ENCODE assay signal across 9 cellular contexts in genomic region chr15:49145651-49146609, GRCh38. TPM values are rescaled to one million over a fixed set of nuclear protein-coding genes. Genes with fewer than 3 reads are reported as not detected.
DNase-seq lines count a peak whose midpoint lies in the region; ATAC-seq, FAIRE-seq and TF ChIP-seq lines count a peak whose summit lies in the region.
"Had no signal": no experiment of that assay in that cellular context is flagged by ENCODE, and none has a peak within 500 bp of the region (broad histone marks: within the 10 kb centered on the region; RNA-seq: fewer than 3 reads in every experiment).

No MANE protein-coding gene starts in this region.

- no peak for TF ChIP-seq POLR2A in H1 (IDR thresholded peaks at IDR 0.05; ENCODE audit: control extremely low read depth in 1 of 2, low read depth in 2 of 2, low read length in 2 of 2)

- peak overlapping the region; percentile 18; the same call in 1 of the 2 replicates for H3K27ac Mint-ChIP-seq in HFFc6

- no peak overlapping the region; the same call in 1 of the 2 replicates for H3K4me3 Mint-ChIP-seq in HFFc6
- H3K4me3 Mint-ChIP-seq: activated naive CD8-positive, alpha-beta T cell treated with anti-CD3 and anti-CD28 coated beads, Interleukin-2, amount 10 ng/mL, durations not matched to agents 7 days and 5 days had no signal

- H3K4me1 ChIP-seq in H1 (replicated peaks in 1 of 4; ENCODE audit: control insufficient read depth in 3 of 4, insufficient read depth in 4 of 4, low read length in 3 of 4) (peaks cover 0 to 3% (median 0%) of the 10 kb centered on the region in 4 experiments; a peak in 2 of 7 replicates), mucosa of descending colon (ENCODE audit: low read depth) (no peaks in the 10 kb centered on the region)

- no peak overlapping the region for H2AK5ac ChIP-seq in H1 (ENCODE audit: low read depth, low read length)

- H4K5ac ChIP-seq in H1 (ENCODE audit: insufficient read length, low read depth, low read length): no peak overlapping the region

- H3K79me1 ChIP-seq in H1 (ENCODE audit: low read depth, low read length): no peaks in the 10 kb centered on the region; the same call in 1 of the 2 replicates

- no peaks in the 10 kb centered on the region for H3K27me3 ChIP-seq in H1 (replicated peaks in 1 of 4; ENCODE audit: control insufficient read depth in 3 of 4, extremely low read depth in 1 of 4, insufficient read depth in 3 of 4, low read length in 3 of 4)

- no peak overlapping the region for H2BK12ac ChIP-seq in H1 (ENCODE audit: low read depth, low read length)

- no peak for FAIRE-seq in H1 (lab: Jason Lieb, UNC)

- no peak overlapping the region for H3K4me2 ChIP-seq in H1 (ENCODE audit: insufficient read depth in 1 of 2, low read depth in 2 of 2, low read length in 2 of 2)

- DNase-seq in NCI-H2227 (lab: John Stamatoyannopoulos, UW; ENCODE audit: unreplicated experiment) (peak; percentile 44), NCI-H2227 treated with DMSO at 0.1 percent for 48 hours (lab: John Stamatoyannopoulos, UW) (no peak), HFFc6 (peak; percentile 55), SK-N-DZ (ENCODE audit: low spot score) (peak; percentile 52), H1 (ENCODE audit: low read depth in 1 of 2, low spot score in 2 of 2) (no peak), mucosa of descending colon (peak in 1 of 3 donors; percentile 70)
- DNase-seq: activated naive CD8-positive, alpha-beta T cell treated with anti-CD3 and anti-CD28 coated beads, Interleukin-2, amount 10 ng/mL, durations not matched to agents 7 days and 5 days had no signal

- H3K23ac ChIP-seq in H1 (ENCODE audit: insufficient read length): no peak overlapping the region

- ATAC-seq in mucosa of descending colon (peak; percentile 48), HG03469 (IDR thresholded peaks at IDR 0.05; ENCODE audit: unreplicated experiment) (no peak), GM19467 (IDR thresholded peaks at IDR 0.05; ENCODE audit: unreplicated experiment) (no peak)

- no peak overlapping the region for H4K91ac ChIP-seq in H1 (replicated peaks; ENCODE audit: insufficient read length, low read length)

- intact Hi-C loops in mucosa of descending colon (cut with DNase I, micrococcal nuclease): loop anchor here (10.0 kb wide), 1 partner anchor 281 kb away; no protein-coding TSS in a partner anchor

- H2BK5ac ChIP-seq in H1 (ENCODE audit: low read depth, low read length): no peak overlapping the region

- no peak overlapping the region for H4K8ac ChIP-seq in H1 (ENCODE audit: extremely low read depth, insufficient read depth, low read length)

- H3K9me3 ChIP-seq in H1 (ENCODE audit: insufficient read depth in 2 of 2, low read depth in 1 of 2, low read length in 1 of 2): no peaks in the 10 kb centered on the region
- H3K9me3 ChIP-seq in mucosa of descending colon: no peaks in the 10 kb centered on the region

- peaks cover 61% of the 10 kb centered on the region for H3K4me1 Mint-ChIP-seq in HFFc6 (ENCODE audit: low read depth)

- peaks cover 2 to 6% of the 10 kb centered on the region in 2 experiments for H4K20me1 ChIP-seq in H1 (replicated peaks in 1 of 2; ENCODE audit: control insufficient read depth in 1 of 2, insufficient read depth in 2 of 2, low read length in 2 of 2)

- peak; percentile 48 to 51 for TF ChIP-seq RAD21 in H1 (IDR thresholded peaks at IDR 0.05 in 1 of 2, conservative IDR thresholded peaks at IDR 0.05 in 1 of 2; ENCODE audit: low read depth in 2 of 2, low read length in 2 of 2)

- no peaks in the 10 kb centered on the region for H3K23me2 ChIP-seq in H1 (ENCODE audit: low read depth, low read length)

- TF ChIP-seq CTCF in HFFc6 (IDR thresholded peaks at IDR 0.05) (peak; percentile 89), H1 (IDR thresholded peaks at IDR 0.05; ENCODE audit: control extremely low read depth in 1 of 3, insufficient read depth in 1 of 3, low read depth in 1 of 3, low read length in 3 of 3) (peak in 2 of 3 experiments; percentile 45 to 67; a peak in 2 of 4 replicates), mucosa of descending colon (IDR thresholded peaks at IDR 0.05) (peak; percentile 26)

- CTCF ChIA-PET in H1 (lab: Charles Lee; ENCODE audit: partially characterized antibody): interaction anchor here (0.6 to 2.8 kb wide), 22 partner anchors 9 to 288 kb away, joined by 3 to 15 read pairs (median 4); partner anchors contain the start of genes COPS2, EID1, FGF7 and GALK2

- H3K36me3 Mint-ChIP-seq in HFFc6 (ENCODE audit: low read depth): peaks cover 26% of the 10 kb centered on the region

- WGBS in H1 (ENCODE audit: extremely low coverage in 1 of 2, insufficient coverage in 1 of 2, insufficient read length in 1 of 2, insufficient replicate concordance in 2 of 2, low coverage in 1 of 2, low lambda C conversion rate in 2 of 2, missing lambda C conversion rate in 1 of 2), 2 experiments: 19% methylated on average over 3 of the region's 3 CpGs; no CpG with 5 or more reads in 1 of the 2 experiments

- TF ChIP-seq EP300 in H1 (IDR thresholded peaks at IDR 0.05; ENCODE audit: borderline replicate concordance in 1 of 2, low read depth in 2 of 2, low read length in 2 of 2): no peak

- no peak overlapping the region for H3K56ac ChIP-seq in H1 (replicated peaks; ENCODE audit: insufficient read length, low read depth, low read length)

- no peak overlapping the region for H3K27ac ChIP-seq in H1 (ENCODE audit: low read depth, low read length)

- no peak overlapping the region for H2BK120ac ChIP-seq in H1 (replicated peaks; ENCODE audit: low read depth, low read length)

- no peak overlapping the region for H3K4ac ChIP-seq in H1 (replicated peaks; ENCODE audit: insufficient read length, low read depth, low read length)

- H3K36me3 ChIP-seq in H1 (ENCODE audit: control insufficient read depth in 2 of 4, insufficient read depth in 4 of 4, low read length in 3 of 4) (peaks cover 10 to 32% (median 20%) of the 10 kb centered on the region in 4 experiments), mucosa of descending colon (ENCODE audit: low read depth) (no peaks in the 10 kb centered on the region)

- H3K27me3 Mint-ChIP-seq in HFFc6 (ENCODE audit: insufficient read depth): no peaks in the 10 kb centered on the region
- H3K27me3 Mint-ChIP-seq: activated naive CD8-positive, alpha-beta T cell treated with anti-CD3 and anti-CD28 coated beads, Interleukin-2, amount 10 ng/mL, durations not matched to agents 7 days and 5 days had no signal

- H2AFZ ChIP-seq in H1 (ENCODE audit: low read length): no peak overlapping the region

- no peak overlapping the region for H3K4me3 ChIP-seq in H1 (ENCODE audit: extremely low read depth in 1 of 4, insufficient read depth in 2 of 4, low read depth in 3 of 4, low read length in 4 of 4)
- no peak overlapping the region for H3K4me3 ChIP-seq in mucosa of descending colon

- no peak overlapping the region for H3K18ac ChIP-seq in H1 (ENCODE audit: extremely low read depth, low read length)

- H2BK15ac ChIP-seq in H1 (ENCODE audit: low read length): no peak overlapping the region

- H2BK20ac ChIP-seq in H1 (ENCODE audit: low read length): no peak overlapping the region

- no peaks in the 10 kb centered on the region for H3K9me3 Mint-ChIP-seq in HFFc6
- H3K9me3 Mint-ChIP-seq: activated naive CD8-positive, alpha-beta T cell treated with anti-CD3 and anti-CD28 coated beads, Interleukin-2, amount 10 ng/mL, durations not matched to agents 7 days and 5 days had no signal

- H3K9ac ChIP-seq in H1 (replicated peaks in 1 of 4; ENCODE audit: extremely low read depth in 1 of 4, low read depth in 3 of 4, low read length in 3 of 4): no peak overlapping the region

- no peak overlapping the region for H3K14ac ChIP-seq in H1 (ENCODE audit: insufficient read length)

- POLR2A ChIA-PET in H1 (lab: Charles Lee; ENCODE audit: partially characterized antibody): interaction anchor here (0.6 to 1.8 kb wide), 4 partner anchors 10 to 284 kb away, joined by 3 to 4 read pairs (median 3); partner anchors contain the start of genes COPS2 and GALK2

- peaks cover 4 to 76% of the 10 kb centered on the region in 2 experiments; a peak in 3 of 4 replicates for H3K79me2 ChIP-seq in H1 (ENCODE audit: control insufficient read depth in 1 of 2, insufficient read depth in 2 of 2, low read length in 2 of 2)

TF ChIP-seq in H1, 55 proteins besides CTCF, POLR2A, EP300 and RAD21:
- no peak for TF ChIP-seq SIN3A (conservative IDR thresholded peaks at IDR 0.05 in 1 of 2, IDR thresholded peaks at IDR 0.05 in 1 of 2; ENCODE audit: low read depth in 1 of 2, low read length in 2 of 2)
- TF ChIP-seq CTBP2 (IDR thresholded peaks at IDR 0.05; ENCODE audit: borderline replicate concordance, insufficient read depth, insufficient read length, low read length): no peak

RNA-seq across cellular contexts. Expression of gene COPS2, which starts 9.5 kb away (rescaled TPM):
- 100 to 1,000 TPM; 116 to 126 (median 122) TPM for total RNA-seq in HFFc6 (2021; fragmentation: NEBNext Ultra II Directional; extraction: Animal tissue kit (Norgen Biotek cat#: 25700))
- polyA plus RNA-seq in SK-N-DZ (2014; cell fraction: cytosol; rRNA removed): 79.6 and 80.5 TPM in 2 replicates
- polyA plus RNA-seq in SK-N-DZ (2014; cell fraction: nucleus; rRNA removed): 43.5 and 56.6 TPM in 2 replicates
- total RNA-seq in H1 (2021; fragmentation: NEBNext Ultra II Directional; extraction: Animal tissue kit (Norgen Biotek cat#: 25700)): 74.1 and 85.1 TPM in 2 replicates
- polyA plus RNA-seq in H1 (2011; rRNA removed): 7.8 and 17.7 TPM in 2 replicates
- 23.2 TPM for polyA plus RNA-seq in H1 (2011; cell fraction: cytosol; rRNA removed)
- polyA plus RNA-seq in H1 (2011; cell fraction: nucleus; rRNA removed): 6.6 TPM
- 25.2 to 66.9 TPM (median 29.9 TPM) in 4 replicates for polyA plus RNA-seq in H1 (2012, experiment 1 of 2)
- 5.1 TPM for polyA plus RNA-seq in H1 (2012, experiment 2 of 2)
- polyA plus RNA-seq in H1 (2013, experiment 1 of 2): 47.7 TPM
- polyA plus RNA-seq in H1 (2013, experiment 2 of 2): 48.2 TPM
- 28.0 and 47.7 TPM in 2 replicates for polyA minus RNA-seq in H1 (2011; rRNA and poly(A)+ RNA removed)
- polyA minus RNA-seq in H1 (2011; cell fraction: cytosol; rRNA and poly(A)+ RNA removed): 19.9 TPM
- polyA minus RNA-seq in H1 (2011; cell fraction: nucleus; rRNA and poly(A)+ RNA removed): 54.0 TPM
- total RNA-seq in mucosa of descending colon: 100 to 1,000 TPM in 1 of 3 donors, 10 to 100 TPM in 2; 38.4 to 102 (median 43.5) TPM

RNA-seq across cellular contexts. Expression of gene GALK2, which starts 24.1 kb away (rescaled TPM):
- total RNA-seq in HFFc6 (2021; fragmentation: NEBNext Ultra II Directional; extraction: Animal tissue kit (Norgen Biotek cat#: 25700)): 10 to 100 TPM; 17.5 to 24.7 (median 21.6) TPM
- polyA plus RNA-seq in SK-N-DZ (2014; cell fraction: cytosol; rRNA removed): 39.1 and 44.4 TPM in 2 replicates
- polyA plus RNA-seq in SK-N-DZ (2014; cell fraction: nucleus; rRNA removed): 14.5 and 16.0 TPM in 2 replicates
- 16.1 and 18.0 TPM in 2 replicates for total RNA-seq in H1 (2021; fragmentation: NEBNext Ultra II Directional; extraction: Animal tissue kit (Norgen Biotek cat#: 25700))
- 6.9 and 8.7 TPM in 2 replicates for polyA plus RNA-seq in H1 (2011; rRNA removed)
- 15.1 TPM for polyA plus RNA-seq in H1 (2011; cell fraction: cytosol; rRNA removed)
- polyA plus RNA-seq in H1 (2011; cell fraction: nucleus; rRNA removed): 10.3 TPM
- polyA plus RNA-seq in H1 (2012, experiment 1 of 2): 12.5 to 15.9 TPM (median 13.4 TPM) in 4 replicates
- 3.6 TPM for polyA plus RNA-seq in H1 (2012, experiment 2 of 2)
- polyA plus RNA-seq in H1 (2013, experiment 1 of 2): 5.8 TPM
- 5.5 TPM for polyA plus RNA-seq in H1 (2013, experiment 2 of 2)
- polyA minus RNA-seq in H1 (2011; rRNA and poly(A)+ RNA removed): 25.5 and 32.9 TPM in 2 replicates
- 12.5 TPM for polyA minus RNA-seq in H1 (2011; cell fraction: cytosol; rRNA and poly(A)+ RNA removed)
- 22.5 TPM for polyA minus RNA-seq in H1 (2011; cell fraction: nucleus; rRNA and poly(A)+ RNA removed)
- 10 to 100 TPM; 35.6 to 39.7 (median 39.5) TPM for total RNA-seq in mucosa of descending colon

Comparison
In these comparisons a context has a peak if more than half of its experiments do, and no peak if none do; other contexts are left out.
1. DNase-seq: peak in NCI-H2227 (single experiment), HFFc6 (single experiment) and SK-N-DZ (single experiment); none in NCI-H2227 treated with DMSO at 0.1 percent for 48 hours (single experiment) and H1 (0 of 2).
2. CTCF ChIP-seq: peak in every context shown above with its lines; median percentile 89 in HFFc6; 56 in H1; 26 in mucosa of descending colon.